Comparison of ENCODE assay signal across 19 cellular contexts in the genomic region with DNA sequence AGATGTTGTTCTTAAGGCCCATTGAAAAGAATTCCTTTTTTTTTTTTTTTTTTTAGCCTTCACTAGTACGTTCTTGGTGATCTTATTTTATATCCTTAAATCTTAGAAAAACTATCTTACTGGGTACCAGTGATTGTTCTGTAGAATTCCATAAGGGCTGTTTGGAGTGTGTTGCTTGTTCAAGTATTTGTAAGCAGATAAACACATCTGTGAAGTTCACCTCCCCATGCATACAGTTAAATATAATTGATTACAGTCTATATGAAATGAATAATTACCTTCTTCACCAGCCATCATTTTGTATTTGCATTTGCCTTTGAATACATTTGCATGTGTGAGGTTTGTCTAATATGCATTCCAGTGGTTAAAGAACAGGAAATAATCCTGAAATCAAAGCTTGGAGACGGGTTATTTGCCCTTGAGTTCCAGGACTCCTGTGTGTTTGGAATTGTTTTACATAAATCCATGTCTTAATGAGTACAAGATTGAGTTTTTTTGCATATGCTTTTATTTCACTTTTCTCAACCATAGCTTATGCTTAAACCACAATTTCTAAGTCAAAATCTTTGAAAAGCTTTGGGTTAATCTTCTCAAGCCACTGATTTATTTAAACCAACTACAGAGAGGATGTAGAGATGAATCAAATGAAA.
DNase-seq lines count a peak whose midpoint lies in the region; ATAC-seq and TF ChIP-seq lines count a peak whose summit lies in the region.
"Had no signal": no experiment of that assay in that cellular context is flagged by ENCODE, and none has a peak within 500 bp of the region (broad histone marks: within the 10 kb centered on the region; RNA-seq: fewer than 3 reads in every experiment).

No MANE protein-coding gene starts in this region.

- H3K36me3 ChIP-seq in GM23338 (ENCODE audit: insufficient read depth) (peaks cover 10% of the 10 kb centered on the region), mesenchymal stem cell (ENCODE audit: control insufficient read depth in 1 of 2, insufficient read depth in 2 of 2, low read depth in 1 of 2, low read length in 2 of 2) (peaks cover 29 to 92% of the 10 kb centered on the region in 2 experiments), spleen (peaks cover 4 to 100% (median 60%) of the 10 kb centered on the region in 6 donors)

- no peak overlapping the region for H2BK12ac ChIP-seq in mesenchymal stem cell (ENCODE audit: low read length in 2 of 2)

- no peak for TF ChIP-seq POLR2A in spleen (IDR thresholded peaks at IDR 0.05)

- H3K9ac ChIP-seq in mesenchymal stem cell (ENCODE audit: low read length), result no peak overlapping the region

- no peak overlapping the region for H2BK5ac ChIP-seq in mesenchymal stem cell (ENCODE audit: low read depth, low read length, poor library complexity, severe bottlenecking)

- peaks cover 2% of the 10 kb centered on the region; the same call in 1 of the 2 replicates for H4K20me1 ChIP-seq in GM23338 (replicated peaks; ENCODE audit: insufficient read depth)

- no peak overlapping the region for H2BK120ac ChIP-seq in mesenchymal stem cell (ENCODE audit: low read depth, low read length)

- H2BK15ac ChIP-seq in mesenchymal stem cell (ENCODE audit: low read depth, poor library complexity, severe bottlenecking), result no peak overlapping the region

- no peak for TF ChIP-seq CTCF in GM23338 (conservative IDR thresholded peaks at IDR 0.05; ENCODE audit: low read depth in 2 of 2)
- TF ChIP-seq CTCF in astrocyte of the spinal cord (IDR thresholded peaks at IDR 0.05; ENCODE audit: low read depth, low read length), result no peak
- no peak for TF ChIP-seq CTCF in spleen (IDR thresholded peaks at IDR 0.05 in 8 of 11, conservative IDR thresholded peaks at IDR 0.05 in 3 of 11)

- H3K4me1 ChIP-seq in GM23338 (ENCODE audit: insufficient read depth) (no peaks in the 10 kb centered on the region), mesenchymal stem cell (ENCODE audit: control insufficient read depth, insufficient read depth, low read depth, low read length) (peaks cover under 1% of the 10 kb centered on the region), spleen (peaks cover 0 to 36% (median under 1%) of the 10 kb centered on the region in 6 donors)

- peaks cover 49% of the 10 kb centered on the region for H3K36me3 Mint-ChIP-seq in GM23338 (ENCODE audit: low read depth)

- WGBS in mesenchymal stem cell, result 60% methylated on average over 1 of the region's 2 CpGs
- WGBS in spleen, 5 donors, result 58 to 79% (median 71%) methylated on average over 2 of the region's 2 CpGs

- H4K91ac ChIP-seq in mesenchymal stem cell (ENCODE audit: low read length), result no peak overlapping the region

- no peak overlapping the region for H3K4me3 ChIP-seq in GM23338
- no peak overlapping the region for H3K4me3 ChIP-seq in astrocyte of the spinal cord (ENCODE audit: low read depth, low read length)
- H3K4me3 ChIP-seq in mesenchymal stem cell (ENCODE audit: insufficient read depth in 1 of 2, low read depth in 1 of 2, low read length in 2 of 2), result no peak overlapping the region
- no peak overlapping the region for H3K4me3 ChIP-seq in spleen

- H3K4ac ChIP-seq in mesenchymal stem cell (ENCODE audit: low read depth in 1 of 2, low read length in 2 of 2), result no peak overlapping the region

- in situ Hi-C loops in astrocyte of the spinal cord (cut with HindIII; ENCODE audit: low sequenced_read_pairs), result no loop called here

- ATAC-seq in GM23338 (no peak), GM21360 (IDR thresholded peaks at IDR 0.05; ENCODE audit: unreplicated experiment) (no peak)
- ATAC-seq: HCT116, SK-N-SH treated with all-trans-retinoic acid at 6 μM for 48 hours had no signal

- no peak overlapping the region for H3K27ac Mint-ChIP-seq in GM23338

- H3K9me3 ChIP-seq in mesenchymal stem cell (ENCODE audit: control insufficient read depth, low read length) (no peaks in the 10 kb centered on the region), spleen (no peaks in the 10 kb centered on the region)

- H3K4me3 Mint-ChIP-seq in GM23338, result no peak overlapping the region
- H3K4me3 Mint-ChIP-seq: CD8-positive, alpha-beta memory T cell had no signal

- peak overlapping the region; percentile 22; the same call in 1 of the 2 replicates for H3K27ac ChIP-seq in GM23338 (ENCODE audit: low read depth)
- no peak overlapping the region for H3K27ac ChIP-seq in mesenchymal stem cell (ENCODE audit: low read length, poor library complexity, severe bottlenecking)
- no peak overlapping the region for H3K27ac ChIP-seq in spleen

- no peak overlapping the region for H3K18ac ChIP-seq in mesenchymal stem cell (ENCODE audit: low read depth in 1 of 2, low read length in 2 of 2)

- peaks cover 6% of the 10 kb centered on the region; the same call in 2 of the 3 replicates for H3K4me1 Mint-ChIP-seq in GM23338

- no peaks in the 10 kb centered on the region for H3F3A ChIP-seq in GM23338 (replicated peaks; ENCODE audit: low read depth)

- H3K9me2 ChIP-seq in GM23338 (ENCODE audit: insufficient read depth), result no peaks in the 10 kb centered on the region

- no peaks in the 10 kb centered on the region for H3K79me2 ChIP-seq in GM23338 (replicated peaks; ENCODE audit: insufficient read depth)

- H2AK5ac ChIP-seq in mesenchymal stem cell (ENCODE audit: low read length, severe bottlenecking), result no peak overlapping the region

- peaks cover 15% of the 10 kb centered on the region for H3K9me3 Mint-ChIP-seq in GM23338
- H3K9me3 Mint-ChIP-seq: CD8-positive, alpha-beta memory T cell had no signal

- no peak overlapping the region for H3K14ac ChIP-seq in mesenchymal stem cell (ENCODE audit: low read length in 2 of 2)

- H3K79me1 ChIP-seq in mesenchymal stem cell (replicated peaks; ENCODE audit: low read length, poor library complexity, severe bottlenecking), result peaks cover 8% of the 10 kb centered on the region

- H3K27me3 ChIP-seq in GM23338 (ENCODE audit: insufficient read depth), result no peaks in the 10 kb centered on the region
- no peaks in the 10 kb centered on the region for H3K27me3 ChIP-seq in mesenchymal stem cell (ENCODE audit: control insufficient read depth in 1 of 2, insufficient read depth in 1 of 2, low read length in 2 of 2)
- no peaks in the 10 kb centered on the region for H3K27me3 ChIP-seq in spleen (replicated peaks in 1 of 7)

- DNase-seq in GM23338 (ENCODE audit: low spot score) (no peak), NCI-H526 treated with DMSO at 0.1 percent for 48 hours (lab: John Stamatoyannopoulos, UW) (peak; percentile 50), astrocyte of the spinal cord (ENCODE audit: low read depth, low spot score) (peak; percentile 27), mesenchymal stem cell (peak; percentile 3), retina (no peak), spleen (no peak)
- DNase-seq: C1 segment of cervical spinal cord; CD8-positive, alpha-beta memory T cell; DMS79; GOT3; NCI-H1105; NCI-H1694; NCI-H2081 treated with DMSO at 0.1 percent for 48 hours; NCI-H82; RPMI8226; SHP77 treated with DMSO at 0.1 percent for 48 hours had no signal

- no peak overlapping the region for H2AFZ ChIP-seq in GM23338
- no peak overlapping the region for H2AFZ ChIP-seq in mesenchymal stem cell (ENCODE audit: low read depth, low read length)

- H3K4me2 ChIP-seq in GM23338 (no peak overlapping the region), mesenchymal stem cell (ENCODE audit: low read length, poor library complexity, severe bottlenecking) (no peak overlapping the region)

- H3K23ac ChIP-seq in mesenchymal stem cell (ENCODE audit: low read length in 2 of 2), result no peak overlapping the region

- intact Hi-C loops in spleen (cut with DNase I; ENCODE audit: low total_unique reads), result no loop called here

- no peak overlapping the region for H4K8ac ChIP-seq in mesenchymal stem cell (ENCODE audit: low read length)

- H3K27me3 Mint-ChIP-seq in GM23338 (ENCODE audit: insufficient read depth, low read depth, poor library complexity), result peaks cover 4% of the 10 kb centered on the region
- H3K27me3 Mint-ChIP-seq: CD8-positive, alpha-beta memory T cell had no signal

TF ChIP-seq in GM23338, 12 proteins besides CTCF, POLR2A, EP300 and RAD21 (continues in another document):
- TF ChIP-seq EZH2phosphoT487 (IDR thresholded peaks at IDR 0.05; ENCODE audit: unreplicated experiment) (no peak), CREB1 (CRISPR knock-in tag; IDR thresholded peaks at IDR 0.05; ENCODE audit: low read depth) (no peak), POLR2AphosphoS5 (IDR thresholded peaks at IDR 0.05; ENCODE audit: low read depth) (no peak), STAT1 (IDR thresholded peaks at IDR 0.05; ENCODE audit: unreplicated experiment) (no peak), ZNF114 (CRISPR knock-in tag; IDR thresholded peaks at IDR 0.05) (no peak), JUNB (IDR thresholded peaks at IDR 0.05; ENCODE audit: unreplicated experiment) (no peak), ZNF331 (CRISPR knock-in tag; IDR thresholded peaks at IDR 0.05; ENCODE audit: low read depth) (no peak)
- TF ChIP-seq, protein P1, sequence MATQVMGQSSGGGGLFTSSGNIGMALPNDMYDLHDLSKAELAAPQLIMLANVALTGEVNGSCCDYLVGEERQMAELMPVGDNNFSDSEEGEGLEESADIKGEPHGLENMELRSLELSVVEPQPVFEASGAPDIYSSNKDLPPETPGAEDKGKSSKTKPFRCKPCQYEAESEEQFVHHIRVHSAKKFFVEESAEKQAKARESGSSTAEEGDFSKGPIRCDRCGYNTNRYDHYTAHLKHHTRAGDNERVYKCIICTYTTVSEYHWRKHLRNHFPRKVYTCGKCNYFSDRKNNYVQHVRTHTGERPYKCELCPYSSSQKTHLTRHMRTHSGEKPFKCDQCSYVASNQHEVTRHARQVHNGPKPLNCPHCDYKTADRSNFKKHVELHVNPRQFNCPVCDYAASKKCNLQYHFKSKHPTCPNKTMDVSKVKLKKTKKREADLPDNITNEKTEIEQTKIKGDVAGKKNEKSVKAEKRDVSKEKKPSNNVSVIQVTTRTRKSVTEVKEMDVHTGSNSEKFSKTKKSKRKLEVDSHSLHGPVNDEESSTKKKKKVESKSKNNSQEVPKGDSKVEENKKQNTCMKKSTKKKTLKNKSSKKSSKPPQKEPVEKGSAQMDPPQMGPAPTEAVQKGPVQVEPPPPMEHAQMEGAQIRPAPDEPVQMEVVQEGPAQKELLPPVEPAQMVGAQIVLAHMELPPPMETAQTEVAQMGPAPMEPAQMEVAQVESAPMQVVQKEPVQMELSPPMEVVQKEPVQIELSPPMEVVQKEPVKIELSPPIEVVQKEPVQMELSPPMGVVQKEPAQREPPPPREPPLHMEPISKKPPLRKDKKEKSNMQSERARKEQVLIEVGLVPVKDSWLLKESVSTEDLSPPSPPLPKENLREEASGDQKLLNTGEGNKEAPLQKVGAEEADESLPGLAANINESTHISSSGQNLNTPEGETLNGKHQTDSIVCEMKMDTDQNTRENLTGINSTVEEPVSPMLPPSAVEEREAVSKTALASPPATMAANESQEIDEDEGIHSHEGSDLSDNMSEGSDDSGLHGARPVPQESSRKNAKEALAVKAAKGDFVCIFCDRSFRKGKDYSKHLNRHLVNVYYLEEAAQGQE (IDR thresholded peaks at IDR 0.05; ENCODE audit: unreplicated experiment), result no peak

Comparison
In these comparisons a context has a peak if more than half of its experiments do, and no peak if none do; other contexts are left out.
1. DNase-seq: peak in NCI-H526 treated with DMSO at 0.1 percent for 48 hours (single experiment), astrocyte of the spinal cord (single experiment) and mesenchymal stem cell (single experiment); none in GM23338 (single experiment), retina (single experiment) and spleen (single experiment).